In genomic region chr13:20128459-20128927, GRCh38 we compare ENCODE assay signal across 8 cellular contexts. TPM values are rescaled to one million over a fixed set of nuclear protein-coding genes. Genes with fewer than 3 reads are reported as not detected.
DNase-seq lines count a peak whose midpoint lies in the region; ATAC-seq, FAIRE-seq and TF ChIP-seq lines count a peak whose summit lies in the region.

No MANE protein-coding gene starts in this region.

- H3K4me1 Mint-ChIP-seq in activated naive CD8-positive, alpha-beta T cell treated with anti-CD3 and anti-CD28 coated beads, Interleukin-2, amount 50 U/mL, for 24 hours: peaks cover 3% of the 10 kb centered on the region

- peak; percentile 22 for ATAC-seq in GM18498 (IDR thresholded peaks at IDR 0.05; ENCODE audit: unreplicated experiment)
- ATAC-seq in HG03354 (IDR thresholded peaks at IDR 0.05; ENCODE audit: poor library complexity, severe bottlenecking, unreplicated experiment): peak; percentile 25
- ATAC-seq in activated naive CD8-positive, alpha-beta T cell treated with anti-CD3 and anti-CD28 coated beads, Interleukin-2, amount 50 U/mL, for 24 hours: no peak

- no peaks in the 10 kb centered on the region for H3K9me3 Mint-ChIP-seq in activated naive CD8-positive, alpha-beta T cell treated with anti-CD3 and anti-CD28 coated beads, Interleukin-2, amount 50 U/mL, for 24 hours

- H3K9me3 ChIP-seq in kidney (ENCODE audit: control insufficient read depth in 1 of 2, low read length in 2 of 2) (no peaks in the 10 kb centered on the region), stomach (no peaks in the 10 kb centered on the region)

- no peak overlapping the region for H3K27ac Mint-ChIP-seq in activated naive CD8-positive, alpha-beta T cell treated with anti-CD3 and anti-CD28 coated beads, Interleukin-2, amount 50 U/mL, for 24 hours

- FAIRE-seq in kidney (lab: Jason Lieb, UNC): no peak

- H3K27ac ChIP-seq in kidney (ENCODE audit: low read depth in 2 of 2, low read length in 2 of 2) (no peak overlapping the region), stomach (peak overlapping the region; percentile 80 to 89 (median 85))

- no peak for TF ChIP-seq EP300 in stomach (IDR thresholded peaks at IDR 0.05)

- no peak for TF ChIP-seq CTCF in kidney (IDR thresholded peaks at IDR 0.05; ENCODE audit: borderline replicate concordance, extremely low read depth, insufficient read depth)
- TF ChIP-seq CTCF in stomach (IDR thresholded peaks at IDR 0.05): peak in 5 of 7 experiments; percentile 14 to 51 (median 29)

- 1 to 4% (median 2%) methylated on average over 15 to 28 of the region's 28 CpGs for WGBS in stomach, 5 donors

- no peak for TF ChIP-seq POLR2A in stomach (IDR thresholded peaks at IDR 0.05)

- intact Hi-C loops in kidney (cut with DNase I): no loop called here
- intact Hi-C loops in stomach (cut with DNase I; ENCODE audit: low total_unique reads): no loop called here

- H3K36me3 ChIP-seq in kidney (ENCODE audit: control insufficient read depth in 1 of 2, insufficient read depth in 2 of 2, low read length in 2 of 2) (no peaks in the 10 kb centered on the region), stomach (no peaks in the 10 kb centered on the region)

- peak overlapping the region; percentile 44 to 67 for H3K4me3 ChIP-seq in kidney (ENCODE audit: low read length in 2 of 2)
- H3K4me3 ChIP-seq in stomach: peak overlapping the region; percentile 53 to 57 (median 56)

- no peaks in the 10 kb centered on the region for H3K36me3 Mint-ChIP-seq in activated naive CD8-positive, alpha-beta T cell treated with anti-CD3 and anti-CD28 coated beads, Interleukin-2, amount 50 U/mL, for 24 hours (ENCODE audit: low read depth)

- H3K4me1 ChIP-seq in kidney (ENCODE audit: control insufficient read depth in 1 of 2, insufficient read depth in 1 of 2, low read depth in 1 of 2, low read length in 2 of 2) (peaks cover 0 to 4% of the 10 kb centered on the region in 2 donors), stomach (peaks cover 10 to 28% (median 11%) of the 10 kb centered on the region in 4 donors)

- peaks cover 0 to 39% (median 16%) of the 10 kb centered on the region in 3 donors for H3K27me3 ChIP-seq in stomach

- peaks cover 42% of the 10 kb centered on the region for H3K27me3 Mint-ChIP-seq in activated naive CD8-positive, alpha-beta T cell treated with anti-CD3 and anti-CD28 coated beads, Interleukin-2, amount 50 U/mL, for 24 hours

- peak overlapping the region; percentile 34 to 59 for H3K9ac ChIP-seq in kidney (ENCODE audit: low read length in 2 of 2)

- H3K4me3 Mint-ChIP-seq in activated naive CD8-positive, alpha-beta T cell treated with anti-CD3 and anti-CD28 coated beads, Interleukin-2, amount 50 U/mL, for 24 hours: peak overlapping the region; percentile 19

- no peak for DNase-seq in activated naive CD8-positive, alpha-beta T cell treated with anti-CD3 and anti-CD28 coated beads, Interleukin-2, amount 50 U/mL, for 24 hours
- DNase-seq in kidney (no peak), stomach (peak; percentile 48), NCI-H2196 (lab: John Stamatoyannopoulos, UW; ENCODE audit: unreplicated experiment) (no peak), UCSD-AML1 (lab: John Stamatoyannopoulos, UW; ENCODE audit: unreplicated experiment) (no peak), NCI-H2171 treated with DMSO at 0.1 percent for 48 hours (lab: John Stamatoyannopoulos, UW) (no peak)

RNA-seq across cellular contexts. Expression of gene GJA3, which starts 32.4 kb away (rescaled TPM):
- 0.16 TPM for total RNA-seq in kidney
- 1.1 TPM for polyA plus RNA-seq in kidney (ENCODE audit: insufficient read depth, low read depth, low replicate concordance)
- under 1 TPM in 1 of 5 donors, not detected in 4; 0.14 TPM for total RNA-seq in stomach
- polyA plus RNA-seq in stomach: under 1 TPM in 1 of 3 donors, not detected in 2; 0.13 TPM

Comparison
In these comparisons a context has a peak if more than half of its experiments do, and no peak if none do; other contexts are left out.
1. H3K27ac ChIP-seq: peak in stomach (5 of 5); none in kidney (0 of 2).